Comparison of ENCODE assay signal across 22 cellular contexts in the genomic region with DNA sequence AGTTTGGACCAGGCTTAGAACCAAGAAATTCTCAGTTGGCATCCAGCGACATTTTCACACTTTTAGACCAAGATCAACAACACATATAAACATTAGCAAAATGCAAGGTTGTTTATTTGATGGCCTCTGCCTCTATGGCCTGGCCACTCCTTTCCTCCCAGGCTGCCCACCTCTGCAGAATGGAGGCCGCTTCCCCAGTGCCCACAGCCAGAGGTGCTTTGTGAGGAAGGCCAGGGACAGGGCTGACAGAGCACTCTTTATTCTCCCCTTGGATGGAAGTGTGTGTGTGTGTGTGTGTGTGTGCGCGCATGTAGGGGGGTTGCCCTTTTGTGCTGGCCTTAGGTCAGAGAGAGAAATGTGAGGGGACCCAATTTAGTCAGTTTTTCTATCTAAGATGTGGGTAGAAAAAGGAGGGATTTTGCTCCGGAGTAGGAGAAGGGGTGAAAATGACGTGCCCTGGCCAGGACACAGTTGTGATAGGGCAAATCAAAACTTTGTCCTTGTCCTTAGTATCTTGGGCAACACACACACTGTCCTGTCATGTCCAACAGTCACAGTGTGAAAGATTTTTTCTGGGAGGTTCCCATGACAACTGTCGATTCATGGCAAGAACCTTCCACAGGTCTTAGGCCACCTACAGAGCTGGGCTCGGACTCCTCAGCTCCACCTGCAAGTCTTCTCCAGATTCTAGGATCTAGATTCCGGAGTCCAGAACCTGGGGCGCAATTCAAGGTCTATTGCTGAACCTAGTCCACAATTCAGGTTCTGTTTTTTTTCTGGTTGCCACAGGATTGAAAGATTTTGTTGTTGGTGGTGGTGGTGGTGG.
A peak's percentile ranks its signal among the peaks of the same experiment; 100 is the strongest.
DNase-seq lines count a peak whose midpoint lies in the region; ATAC-seq and TF ChIP-seq lines count a peak whose summit lies in the region.
"Had no signal": no experiment of that assay in that cellular context is flagged by ENCODE, and none has a peak within 500 bp of the region (broad histone marks: within the 10 kb centered on the region; RNA-seq: fewer than 3 reads in every experiment).

No MANE protein-coding gene starts in this region.

- CTCF ChIA-PET in IMR-90 (lab: Yijun Ruan, JAX): interaction anchor here (0.7 kb wide), 1 partner anchor 140 kb away, joined by 3 read pairs; no protein-coding TSS in a partner anchor

- H3K56ac ChIP-seq in IMR-90 (ENCODE audit: extremely low read depth, insufficient read depth, low read length): no peak overlapping the region

- no peak overlapping the region for H4K5ac ChIP-seq in IMR-90 (ENCODE audit: low read depth, low read length)

- H2BK12ac ChIP-seq in neuronal stem cell (ENCODE audit: low read length): no peak overlapping the region

- no peak overlapping the region for H2AFZ ChIP-seq in IMR-90 (replicated peaks; ENCODE audit: low read length, poor library complexity)
- H2AFZ ChIP-seq in neuronal stem cell (ENCODE audit: low read length): peak overlapping the region; percentile 5

- H3K79me1 ChIP-seq in IMR-90 (ENCODE audit: low read depth in 1 of 2, low read length in 2 of 2) (0 out of 4 replicates have a peak, but pooled peaks cover 0 to 4% of the 10 kb centered on the region in 2 experiments), neuronal stem cell (ENCODE audit: low read depth, low read length) (no peaks in the 10 kb centered on the region)

- no peak overlapping the region; the same call in 1 of the 2 replicates for H3K4ac ChIP-seq in IMR-90 (ENCODE audit: low read depth, low read length)
- no peak overlapping the region for H3K4ac ChIP-seq in neuronal stem cell (ENCODE audit: low read length)

- no peak for TF ChIP-seq POLR2A in IMR-90 (IDR thresholded peaks at IDR 0.05; ENCODE audit: low read depth, low read length)

- H3K27ac ChIP-seq in IMR-90 (ENCODE audit: insufficient read depth, low read length): no peak overlapping the region
- no peak overlapping the region for H3K27ac ChIP-seq in neuronal stem cell (replicated peaks; ENCODE audit: low read length)
- H3K27ac ChIP-seq: KMS-11, RWPE1, SK-N-MC had no signal

- peak; percentile 37 for DNase-seq in activated CD8-positive, alpha-beta memory T cell treated with anti-CD3 and anti-CD28 coated beads for 24 hours
- DNase-seq in activated CD8-positive, alpha-beta memory T cell treated with anti-CD3 and anti-CD28 coated beads, Interleukin-2, amount 50 U/mL, for 48 hours: no peak
- DNase-seq in IMR-90: no peak
- DNase-seq in left ventricle myocardium superior: peak; percentile 42
- no peak for DNase-seq in neuronal stem cell (ENCODE audit: low spot score)
- no peak for DNase-seq in HuH-7.5 (ENCODE audit: low spot score)
- no peak for DNase-seq in DMS79 treated with DMSO at 0.1 percent for 48 hours (lab: John Stamatoyannopoulos, UW)
- DNase-seq: 8988T, ACHN, Calu3, DND-41, MM.1S, NCI-H2029 treated with DMSO at 0.1 percent for 48 hours, NCI-H2227 treated with DMSO at 0.1 percent for 48 hours, NCI-H510A, NCI-H69, SIG-M5 had no signal

- H2BK5ac ChIP-seq in IMR-90 (ENCODE audit: low read depth, low read length, poor library complexity, severe bottlenecking) (no peak overlapping the region), neuronal stem cell (ENCODE audit: low read length) (no peak overlapping the region)

- H3K4me2 ChIP-seq in IMR-90 (ENCODE audit: low read depth, low read length) (no peak overlapping the region), neuronal stem cell (ENCODE audit: insufficient read depth, low read length, poor library complexity, severe bottlenecking) (no peak overlapping the region)
- H3K4me2 ChIP-seq: KMS-11 had no signal

- H3K27me3 ChIP-seq in IMR-90 (ENCODE audit: control insufficient read depth, insufficient read depth, low read length) (0 out of 2 replicates have a peak, but pooled peaks cover 1% of the 10 kb centered on the region), neuronal stem cell (ENCODE audit: control insufficient read depth in 3 of 3, insufficient read depth in 3 of 3, low read depth in 1 of 3, low read length in 3 of 3) (peaks cover 0 to 2% (median 0%) of the 10 kb centered on the region in 3 experiments)

- no peak overlapping the region for H2AK9ac ChIP-seq in IMR-90 (replicated peaks; ENCODE audit: low read depth, low read length, poor library complexity)

- ATAC-seq in IMR-90 (ENCODE audit: low read depth) (no peak), left ventricle myocardium superior (peak; percentile 68), HG02852 (IDR thresholded peaks at IDR 0.05; ENCODE audit: unreplicated experiment) (no peak)
- ATAC-seq: Panc1 had no signal

- H3K4me3 ChIP-seq in IMR-90 (ENCODE audit: insufficient read depth, low read depth, low read length) (no peak overlapping the region), neuronal stem cell (ENCODE audit: low read length in 2 of 2) (no peak overlapping the region)
- H3K4me3 ChIP-seq: SK-N-MC had no signal

- H2BK15ac ChIP-seq in IMR-90 (ENCODE audit: low read depth, low read length): no peak overlapping the region
- H2BK15ac ChIP-seq in neuronal stem cell (ENCODE audit: low read length): no peak overlapping the region

- no peaks in the 10 kb centered on the region for H3K36me3 ChIP-seq in IMR-90 (ENCODE audit: control insufficient read depth, insufficient read depth, low read length)
- H3K36me3 ChIP-seq in neuronal stem cell (replicated peaks in 1 of 2; ENCODE audit: control insufficient read depth in 2 of 2, insufficient read depth in 2 of 2, low read length in 2 of 2): no peaks in the 10 kb centered on the region

- in situ Hi-C loops in IMR-90 (cut with MboI; ENCODE audit: low sequenced_read_pairs): no loop called here

- no CpG with 5 or more reads among the region's 10 CpGs for WGBS in IMR-90 (ENCODE audit: extremely low coverage in 2 of 2, insufficient read length in 1 of 2), 2 experiments
- no CpG with 5 or more reads among the region's 10 CpGs for WGBS in neuronal stem cell (ENCODE audit: extremely low coverage in 2 of 2, insufficient read length in 2 of 2, insufficient replicate concordance in 1 of 2), 2 donors

- H3K23ac ChIP-seq in IMR-90 (ENCODE audit: low read depth, low read length): no peak overlapping the region
- H3K23ac ChIP-seq in neuronal stem cell (ENCODE audit: low read depth, low read length, poor library complexity): no peak overlapping the region

- no peak overlapping the region for H3K9ac ChIP-seq in IMR-90 (ENCODE audit: low read depth, low read length)
- H3K9ac ChIP-seq in neuronal stem cell (ENCODE audit: low read depth, low read length, poor library complexity): no peak overlapping the region
- H3K9ac ChIP-seq: KMS-11 had no signal

- no peaks in the 10 kb centered on the region for H4K20me1 ChIP-seq in IMR-90 (ENCODE audit: insufficient read depth, low read length)

- no peak for TF ChIP-seq CTCF in IMR-90 (conservative IDR thresholded peaks at IDR 0.05; ENCODE audit: low read depth, low read length)

- H3K9me1 ChIP-seq in IMR-90 (ENCODE audit: insufficient read depth, low read length): peaks cover 13% of the 10 kb centered on the region

- H4K8ac ChIP-seq in IMR-90 (ENCODE audit: low read depth in 2 of 2, low read length in 2 of 2) (no peak overlapping the region), neuronal stem cell (ENCODE audit: low read depth, low read length) (no peak overlapping the region)

- H4K91ac ChIP-seq in IMR-90 (ENCODE audit: insufficient read depth, low read depth, low read length) (peak overlapping the region; percentile 7; the same call in 1 of the 2 replicates), neuronal stem cell (ENCODE audit: low read depth, low read length, poor library complexity) (no peak overlapping the region)

- H2BK20ac ChIP-seq in IMR-90 (ENCODE audit: low read depth, low read length): no peak overlapping the region

- dilution Hi-C loops in IMR-90 (cut with HindIII; ENCODE audit: low sequenced_read_pairs, unreplicated experiment): no loop called here

- no peak for TF ChIP-seq RAD21 in IMR-90 (IDR thresholded peaks at IDR 0.05; ENCODE audit: low read length)

- no TSS peak for BruUV-seq in IMR-90 (replicated peaks; lab: Mats Ljungman, UMichigan)

- H3K4me1 ChIP-seq in IMR-90 (ENCODE audit: control insufficient read depth, insufficient read depth, low read length) (peaks cover 19% of the 10 kb centered on the region), neuronal stem cell (ENCODE audit: control insufficient read depth in 2 of 2, insufficient read depth in 1 of 2, low read depth in 1 of 2, low read length in 2 of 2) (peaks cover 9 to 20% of the 10 kb centered on the region in 2 donors)

- H3K18ac ChIP-seq in IMR-90 (ENCODE audit: low read depth, low read length) (no peak overlapping the region), neuronal stem cell (ENCODE audit: low read length) (peak overlapping the region; percentile 16)

- 0 out of 2 replicates have a peak overlapping the region, but pooled peaks have one; percentile 14 for H2AK5ac ChIP-seq in IMR-90 (ENCODE audit: low read depth, low read length)
- peak overlapping the region; percentile 68 for H2AK5ac ChIP-seq in neuronal stem cell (ENCODE audit: low read depth, low read length)

- POLR2A ChIA-PET in IMR-90 (lab: Charles Lee; ENCODE audit: unreplicated experiment): no interaction called here

- H3K9me3 ChIP-seq in IMR-90 (ENCODE audit: control insufficient read depth, insufficient read depth, low read length) (no peaks in the 10 kb centered on the region), neuronal stem cell (replicated peaks in 1 of 2; ENCODE audit: control insufficient read depth in 2 of 2, insufficient read depth in 1 of 2, low read depth in 1 of 2, low read length in 2 of 2) (peaks cover 0 to 4% of the 10 kb centered on the region in 2 donors)

- no peak overlapping the region for H3K14ac ChIP-seq in IMR-90 (replicated peaks; ENCODE audit: low read depth, low read length)
- H3K14ac ChIP-seq in neuronal stem cell (ENCODE audit: low read length): no peak overlapping the region

- no peak overlapping the region for H2BK120ac ChIP-seq in IMR-90 (ENCODE audit: low read depth, low read length)
- H2BK120ac ChIP-seq in neuronal stem cell (ENCODE audit: low read depth, low read length): no peak overlapping the region

- intact Hi-C loops in IMR-90 (cut with micrococcal nuclease) (no loop called here), left ventricle myocardium superior (cut with micrococcal nuclease) (no loop called here)

TF ChIP-seq in IMR-90, 13 proteins besides CTCF, POLR2A, EP300 and RAD21 (continues in another document):
- TF ChIP-seq RCOR1 (IDR thresholded peaks at IDR 0.05; ENCODE audit: insufficient replicate concordance, low read length) (no peak), MAZ (IDR thresholded peaks at IDR 0.05; ENCODE audit: borderline replicate concordance, low read depth, low read length) (no peak)
- TF ChIP-seq, protein P1, sequence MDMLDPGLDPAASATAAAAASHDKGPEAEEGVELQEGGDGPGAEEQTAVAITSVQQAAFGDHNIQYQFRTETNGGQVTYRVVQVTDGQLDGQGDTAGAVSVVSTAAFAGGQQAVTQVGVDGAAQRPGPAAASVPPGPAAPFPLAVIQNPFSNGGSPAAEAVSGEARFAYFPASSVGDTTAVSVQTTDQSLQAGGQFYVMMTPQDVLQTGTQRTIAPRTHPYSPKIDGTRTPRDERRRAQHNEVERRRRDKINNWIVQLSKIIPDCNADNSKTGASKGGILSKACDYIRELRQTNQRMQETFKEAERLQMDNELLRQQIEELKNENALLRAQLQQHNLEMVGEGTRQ (IDR thresholded peaks at IDR 0.05; ENCODE audit: low read depth, low read length): no peak

Comparison
In these comparisons a context has a peak if more than half of its experiments do, and no peak if none do; other contexts are left out.
1. DNase-seq: peak in activated CD8-positive, alpha-beta memory T cell treated with anti-CD3 and anti-CD28 coated beads for 24 hours (single experiment) and left ventricle myocardium superior (single experiment); none in activated CD8-positive, alpha-beta memory T cell treated with anti-CD3 and anti-CD28 coated beads, Interleukin-2, amount 50 U/mL, for 48 hours (single experiment), IMR-90 (single experiment), neuronal stem cell (single experiment), HuH-7.5 (single experiment) and DMS79 treated with DMSO at 0.1 percent for 48 hours (single experiment).